8 cellular contexts compared by ENCODE assay signal in genomic region chr1:160376525-160377131, GRCh38. TPM values are rescaled to one million over a fixed set of nuclear protein-coding genes. Genes with fewer than 3 reads are reported as not detected.
DNase-seq lines count a peak whose midpoint lies in the region; ATAC-seq and TF ChIP-seq lines count a peak whose summit lies in the region.

No MANE protein-coding gene starts in this region.

- peak overlapping the region; percentile 69 for H2AFZ ChIP-seq in parathyroid adenoma

- ATAC-seq in HG03520 (IDR thresholded peaks at IDR 0.05; ENCODE audit: unreplicated experiment) (peak; percentile 26), heart right ventricle (peak; percentile 64 to 87 (median 82)), GM19324 (IDR thresholded peaks at IDR 0.05; ENCODE audit: low FRiP score, unreplicated experiment) (no peak)

- WGBS in heart right ventricle, 2 donors: 11 to 13% methylated on average over 5 of the region's 5 CpGs

- no peak overlapping the region for H3K9ac ChIP-seq in parathyroid adenoma

- H3K36me3 ChIP-seq in heart right ventricle (no peaks in the 10 kb centered on the region), parathyroid adenoma (ENCODE audit: control insufficient read depth, insufficient read depth, low read length) (no peaks in the 10 kb centered on the region)

- no peak overlapping the region for H3K4me2 ChIP-seq in parathyroid adenoma (ENCODE audit: low read length)

- H3K79me2 ChIP-seq in parathyroid adenoma: no peaks in the 10 kb centered on the region

- H3K4me1 ChIP-seq in heart right ventricle (peaks cover 5 to 28% (median 10%) of the 10 kb centered on the region in 9 donors), parathyroid adenoma (no peaks in the 10 kb centered on the region)

- intact Hi-C loops in heart right ventricle (cut with DNase I): loop anchor here in 7 of 10 donors (2.0 to 10.0 kb wide), 6 partner anchors 182 to 442 kb away; partner anchors contain the start of genes CASQ1 (in 1 of the 7), IGSF8 (in 1 of the 7) and KCNJ9 (in 1 of the 7)

- H3K9me3 ChIP-seq in heart right ventricle: no peaks in the 10 kb centered on the region
- no peaks in the 10 kb centered on the region for H3K9me3 ChIP-seq in parathyroid adenoma (ENCODE audit: control insufficient read depth, low read length)

- peaks cover 0 to 18% (median 0%) of the 10 kb centered on the region in 7 donors for H3K27me3 ChIP-seq in heart right ventricle
- no peaks in the 10 kb centered on the region for H3K27me3 ChIP-seq in parathyroid adenoma (ENCODE audit: control insufficient read depth, insufficient read depth, low read length)

- H3K4me3 ChIP-seq in heart right ventricle (peak overlapping the region in 1 of 10 donors; percentile 13), parathyroid adenoma (ENCODE audit: low read depth, low read length) (no peak overlapping the region)

- TF ChIP-seq CTCF in heart right ventricle (IDR thresholded peaks at IDR 0.05) (peak; percentile 72 to 92 (median 85)), parathyroid adenoma (IDR thresholded peaks at IDR 0.05) (peak; percentile 73)

- H3K27ac ChIP-seq in heart right ventricle: peak overlapping the region in 1 of 10 donors; percentile 56
- no peak overlapping the region for H3K27ac ChIP-seq in parathyroid adenoma

- peak; percentile 4 for DNase-seq in stimulated activated CD4-positive, alpha-beta T cell treated with anti-CD3 and anti-CD28 coated beads, Interleukin-2, amount 100 ng/mL, for 4 hours (ENCODE audit: low read depth)
- no peak for DNase-seq in stimulated activated CD4-positive, alpha-beta T cell treated with anti-CD3 and anti-CD28 coated beads, Interleukin-12 subunit alpha, Interleukin-12 subunit beta, amount 100 ng/mL, for 4 hours
- DNase-seq in NCI-H69 (lab: John Stamatoyannopoulos, UW): peak; percentile 87
- DNase-seq in amniotic epithelial cell (ENCODE audit: low read depth): peak; percentile 65
- DNase-seq in heart right ventricle: peak in 1 of 2 donors; percentile 42

RNA-seq across cellular contexts. Expression of gene NHLH1, which starts 9.8 kb away (rescaled TPM):
- under 1 TPM in 2 of 10 donors, not detected in 8; 0.09 to 0.12 TPM for total RNA-seq in heart right ventricle
- under 1 TPM in 1 of 2 donors, not detected in 1; 0.06 TPM for polyA plus RNA-seq in heart right ventricle

RNA-seq across cellular contexts. Expression of gene VANGL2, which starts 23.7 kb away (rescaled TPM):
- total RNA-seq in heart right ventricle: 1 to 10 TPM; 1.2 to 4.1 (median 2.1) TPM
- 1 to 10 TPM in 1 of 2 donors, under 1 TPM in 1; 0.68 to 1.9 TPM for polyA plus RNA-seq in heart right ventricle

RNA-seq across cellular contexts. Expression of gene NCSTN, which starts 33.4 kb away (rescaled TPM):
- 10 to 100 TPM; 59.5 to 87.9 (median 71.2) TPM for total RNA-seq in heart right ventricle
- 10 to 100 TPM; 40.2 to 44.2 TPM for polyA plus RNA-seq in heart right ventricle

RNA-seq across cellular contexts. Expression of gene COPA, which starts 33.6 kb away (rescaled TPM):
- total RNA-seq in heart right ventricle: 100 to 1,000 TPM in 8 of 10 donors, 10 to 100 TPM in 2; 77.7 to 122 (median 112) TPM
- 10 to 100 TPM; 48.2 to 91.3 TPM for polyA plus RNA-seq in heart right ventricle
